In genomic region chr1:245264226-245264625, GRCh38 we compare ENCODE assay signal across 36 cellular contexts.
"Had no signal": no experiment of that assay in that cellular context is flagged by ENCODE, and none has a peak within 500 bp of the region (broad histone marks: within the 10 kb centered on the region; RNA-seq: fewer than 3 reads in every experiment).

No MANE protein-coding gene starts in this region.

- H3K27ac ChIP-seq: adrenal gland, body of pancreas, coronary artery, dorsolateral prefrontal cortex, foreskin keratinocyte, gastroesophageal sphincter, WERI-Rb-1 had no signal

- H3K9me3 ChIP-seq: adrenal gland, body of pancreas, gastroesophageal sphincter had no signal

- H3K27me3 ChIP-seq: adrenal gland, foreskin keratinocyte, gastroesophageal sphincter had no signal

- DNase-seq: activated B cell treated with CpG ODN at 0.5 μM for 24 hours; activated CD4-positive, alpha-beta T cell treated with anti-CD3 and anti-CD28 coated beads for 48 hours; activated CD4-positive, alpha-beta T cell treated with anti-CD3 and anti-CD28 coated beads, Interleukin-2, amount 50 U/mL, for 1 hour; activated CD4-positive, alpha-beta T cell treated with anti-CD3 and anti-CD28 coated beads, Interleukin-2, amount 50 U/mL, for 48 hours; activated CD8-positive, alpha-beta memory T cell treated with anti-CD3 and anti-CD28 coated beads for 24 hours; activated CD8-positive, alpha-beta memory T cell treated with anti-CD3 and anti-CD28 coated beads, Interleukin-2, amount 50 U/mL, for 4 hours; activated CD8-positive, alpha-beta T cell treated with anti-CD3 and anti-CD28 coated beads for 36 hours; activated effector memory CD4-positive, alpha-beta T cell treated with anti-CD3 and anti-CD28 coated beads, Interleukin-2, amount 50 U/mL, for 16 hours; activated naive CD4-positive, alpha-beta T cell treated with anti-CD3 and anti-CD28 coated beads for 36 hours; activated naive CD8-positive, alpha-beta T cell treated with anti-CD3 and anti-CD28 coated beads for 36 hours; activated naive CD8-positive, alpha-beta T cell treated with anti-CD3 and anti-CD28 coated beads, Interleukin-2, amount 50 U/mL, for 24 hours; activated T-cell treated with anti-CD3 and anti-CD28 coated beads, Interleukin-2, amount 50 U/mL, for 1 hour; activated T-cell treated with anti-CD3 and anti-CD28 coated beads, Interleukin-2, amount 50 U/mL, for 48 hours; adrenal gland; amygdala; aorta; body of pancreas; central memory CD4-positive, alpha-beta T cell; cerebellar nuclear complex; dorsolateral prefrontal cortex; effector memory CD4-positive, alpha-beta T cell; endodermal cell; foreskin keratinocyte; T-helper 1 cell; T-helper 17 cell; T1000; WERI-Rb-1 had no signal

- H3K4me3 Mint-ChIP-seq: activated B cell treated with CpG ODN at 0.5 μM for 24 hours; activated CD8-positive, alpha-beta T cell treated with anti-CD3 and anti-CD28 coated beads for 36 hours; activated naive CD4-positive, alpha-beta T cell treated with anti-CD3 and anti-CD28 coated beads for 36 hours; activated naive CD4-positive, alpha-beta T cell treated with anti-CD3 and anti-CD28 coated beads, Interleukin-2, amount 50 U/mL, for 24 hours; activated naive CD8-positive, alpha-beta T cell treated with anti-CD3 and anti-CD28 coated beads for 36 hours; activated naive CD8-positive, alpha-beta T cell treated with anti-CD3 and anti-CD28 coated beads, Interleukin-2, amount 50 U/mL, for 24 hours; activated T-helper 1 cell treated with anti-CD3 and anti-CD28 coated beads, Interleukin-12 subunit alpha, Interleukin-12 subunit beta, Interleukin-2, Interleukin-4 antibody, amounts not matched to agents 30 ng/mL and 10 ng/mL and 1 ng/mL, durations not matched to agents 14 hours and 24 hours and 36 hours; dendritic cell treated with granulocyte-macrophage colony-stimulating factor and Interleukin-4, amounts not matched to agents 40 ng/mL and 50 ng/mL, for 4 days; endodermal cell; T-helper 17 cell; T-helper 2 cell treated with Interferon-gamma antibody and Interleukin-4, amounts not matched to agents 5 μg/mL and 100 μg/mL, for 36 hours had no signal

- H3K36me3 Mint-ChIP-seq: activated naive CD4-positive, alpha-beta T cell treated with anti-CD3 and anti-CD28 coated beads, Interleukin-2, amount 50 U/mL, for 24 hours; activated naive CD8-positive, alpha-beta T cell treated with anti-CD3 and anti-CD28 coated beads for 36 hours had no signal

- H3K9me3 Mint-ChIP-seq: activated B cell treated with CpG ODN at 0.5 μM for 24 hours; activated CD8-positive, alpha-beta T cell treated with anti-CD3 and anti-CD28 coated beads for 36 hours; activated naive CD4-positive, alpha-beta T cell treated with anti-CD3 and anti-CD28 coated beads for 36 hours; activated naive CD4-positive, alpha-beta T cell treated with anti-CD3 and anti-CD28 coated beads, Interleukin-2, amount 50 U/mL, for 24 hours; activated naive CD8-positive, alpha-beta T cell treated with anti-CD3 and anti-CD28 coated beads for 36 hours; activated naive CD8-positive, alpha-beta T cell treated with anti-CD3 and anti-CD28 coated beads, Interleukin-2, amount 50 U/mL, for 24 hours; activated T-helper 1 cell treated with anti-CD3 and anti-CD28 coated beads, Interleukin-12 subunit alpha, Interleukin-12 subunit beta, Interleukin-2, Interleukin-4 antibody, amounts not matched to agents 30 ng/mL and 10 ng/mL and 1 ng/mL, durations not matched to agents 14 hours and 24 hours and 36 hours; activated T-helper 2 cell treated with anti-CD3 and anti-CD28 coated beads, Interferon-gamma antibody, Interleukin-2, Interleukin-4, amounts not matched to agents 10 μg/mL and 5 μg/mL and 100 μg/mL, durations not matched to agents 14 hours and 24 hours and 36 hours; dendritic cell treated with granulocyte-macrophage colony-stimulating factor and Interleukin-4, amounts not matched to agents 40 ng/mL and 50 ng/mL, for 4 days; endodermal cell; T-helper 2 cell treated with Interferon-gamma antibody and Interleukin-4, amounts not matched to agents 5 μg/mL and 100 μg/mL, for 36 hours had no signal

- H3K27me3 Mint-ChIP-seq: activated CD8-positive, alpha-beta T cell treated with anti-CD3 and anti-CD28 coated beads for 36 hours; activated naive CD8-positive, alpha-beta T cell treated with anti-CD3 and anti-CD28 coated beads for 36 hours had no signal

- ATAC-seq: activated CD4-positive, CD25-positive, alpha-beta regulatory T cell treated with anti-CD3 and anti-CD28 coated beads, Interleukin-2, amount 50 U/mL, for 24 hours; activated CD8-positive, alpha-beta T cell treated with anti-CD3 and anti-CD28 coated beads for 36 hours; activated naive CD8-positive, alpha-beta T cell treated with anti-CD3 and anti-CD28 coated beads, Interleukin-2, amount 50 U/mL, for 24 hours; body of pancreas; esophagus mucosa; foreskin keratinocyte; gastroesophageal sphincter; T-helper 17 cell had no signal

- H3K27ac Mint-ChIP-seq: activated B cell treated with CpG ODN at 0.5 μM for 24 hours; activated CD8-positive, alpha-beta T cell treated with anti-CD3 and anti-CD28 coated beads for 36 hours; activated naive CD4-positive, alpha-beta T cell treated with anti-CD3 and anti-CD28 coated beads for 36 hours; activated naive CD4-positive, alpha-beta T cell treated with anti-CD3 and anti-CD28 coated beads, Interleukin-2, amount 50 U/mL, for 24 hours; activated naive CD8-positive, alpha-beta T cell treated with anti-CD3 and anti-CD28 coated beads for 36 hours; activated naive CD8-positive, alpha-beta T cell treated with anti-CD3 and anti-CD28 coated beads, Interleukin-2, amount 50 U/mL, for 24 hours; activated T-helper 1 cell treated with anti-CD3 and anti-CD28 coated beads, Interleukin-12 subunit alpha, Interleukin-12 subunit beta, Interleukin-2, Interleukin-4 antibody, amounts not matched to agents 30 ng/mL and 10 ng/mL and 1 ng/mL, durations not matched to agents 14 hours and 24 hours and 36 hours; activated T-helper 2 cell treated with anti-CD3 and anti-CD28 coated beads, Interferon-gamma antibody, Interleukin-2, Interleukin-4, amounts not matched to agents 10 μg/mL and 5 μg/mL and 100 μg/mL, durations not matched to agents 14 hours and 24 hours and 36 hours; dendritic cell treated with granulocyte-macrophage colony-stimulating factor and Interleukin-4, amounts not matched to agents 40 ng/mL and 50 ng/mL, for 4 days; endodermal cell; T-helper 17 cell; T-helper 2 cell treated with Interferon-gamma antibody and Interleukin-4, amounts not matched to agents 5 μg/mL and 100 μg/mL, for 36 hours had no signal

- H3K36me3 ChIP-seq: adrenal gland, gastroesophageal sphincter, WERI-Rb-1 had no signal

- H3K4me1 ChIP-seq: adrenal gland, foreskin keratinocyte, gastroesophageal sphincter had no signal

- H3K4me3 ChIP-seq: adrenal gland, body of pancreas, coronary artery, dorsolateral prefrontal cortex, gastroesophageal sphincter had no signal

- H3K4me1 Mint-ChIP-seq: activated naive CD4-positive, alpha-beta T cell treated with anti-CD3 and anti-CD28 coated beads, Interleukin-2, amount 50 U/mL, for 24 hours; activated naive CD8-positive, alpha-beta T cell treated with anti-CD3 and anti-CD28 coated beads for 36 hours; activated naive CD8-positive, alpha-beta T cell treated with anti-CD3 and anti-CD28 coated beads, Interleukin-2, amount 50 U/mL, for 24 hours had no signal
